Comparison of ENCODE assay signal across 8 cellular contexts in the genomic region with DNA sequence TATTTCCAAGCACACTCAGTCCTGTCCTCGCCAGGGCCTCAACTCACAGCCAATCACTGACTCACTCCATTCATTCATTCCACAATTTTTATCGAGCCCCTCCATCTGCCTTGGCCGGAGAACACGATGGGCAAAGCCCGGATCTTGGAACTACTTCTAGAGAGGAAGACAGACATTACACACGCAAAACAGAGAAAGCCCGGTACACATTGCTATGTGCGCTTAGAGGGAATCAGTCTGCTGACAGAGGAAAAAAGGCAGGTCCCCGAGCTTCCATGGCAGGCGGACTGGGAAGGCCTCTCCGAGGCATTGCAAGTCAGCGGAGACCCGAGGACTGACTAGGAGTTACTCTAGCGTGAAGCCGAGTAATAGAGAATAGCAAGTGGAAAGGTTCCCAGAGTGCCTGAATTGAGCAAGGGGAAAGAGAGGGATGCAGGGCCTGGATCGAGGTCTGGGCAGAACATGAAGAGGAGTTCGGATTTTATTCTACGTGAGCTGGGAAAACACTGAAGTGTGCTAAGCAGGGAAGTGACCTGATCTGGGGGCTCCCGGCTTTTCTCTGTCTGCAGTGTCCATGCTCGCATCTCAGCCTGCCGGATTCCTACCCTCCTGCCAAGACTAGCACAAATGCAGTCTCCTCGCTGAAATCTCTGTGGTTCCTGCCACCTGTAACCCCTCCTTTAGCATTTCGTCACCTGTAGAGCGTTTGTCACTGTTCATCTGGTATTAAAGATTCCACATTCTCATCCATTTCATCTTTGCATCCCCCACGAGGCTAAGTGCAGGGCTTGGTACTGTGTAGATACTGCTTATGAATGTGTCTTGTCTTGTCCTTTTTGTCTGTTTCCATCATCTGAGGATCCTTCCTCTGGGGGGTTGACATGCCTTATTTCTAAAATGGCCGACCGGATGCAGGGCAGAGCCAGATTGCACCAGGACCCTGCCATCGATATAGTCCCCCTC. TPM values are rescaled to one million over a fixed set of nuclear protein-coding genes. Genes with fewer than 3 reads are reported as not detected.
A peak's percentile ranks its signal among the peaks of the same experiment; 100 is the strongest.
DNase-seq lines count a peak whose midpoint lies in the region; ATAC-seq, FAIRE-seq and TF ChIP-seq lines count a peak whose summit lies in the region.

No MANE protein-coding gene starts in this region.

- H2AFZ ChIP-seq in DND-41 (ENCODE audit: low read depth, low read length), result peak overlapping the region; percentile 76

- peak overlapping the region; percentile 79 for H3K4me3 Mint-ChIP-seq in activated T-helper 17 cell treated with anti-CD3 and anti-CD28 coated beads, Interleukin-2, amount 50 U/mL, for 72 hours

- H3K79me2 ChIP-seq in DND-41 (ENCODE audit: insufficient read depth, low read length), result 0 out of 2 replicates have a peak, but pooled peaks cover 2% of the 10 kb centered on the region

- DNase-seq in DND-41 (no peak), heart left ventricle (no peak), pancreas (peak in 2 of 6 donors; percentile 16 to 18), small intestine (no peak)

- H3K36me3 ChIP-seq in DND-41 (ENCODE audit: insufficient read depth, low read length) (no peaks in the 10 kb centered on the region), HUES6 (ENCODE audit: control insufficient read depth, insufficient read depth, low read length) (no peaks in the 10 kb centered on the region), heart left ventricle (no peaks in the 10 kb centered on the region), pancreas (no peaks in the 10 kb centered on the region), small intestine (ENCODE audit: control insufficient read depth in 2 of 2, insufficient read depth in 2 of 2, low read length in 2 of 2) (no peaks in the 10 kb centered on the region)

- H3K27me3 ChIP-seq in DND-41 (ENCODE audit: insufficient read depth, low read length, poor library complexity), result no peaks in the 10 kb centered on the region
- peaks cover 24% of the 10 kb centered on the region for H3K27me3 ChIP-seq in HUES6 (ENCODE audit: control insufficient read depth, insufficient read depth, low read length)
- H3K27me3 ChIP-seq in heart left ventricle, result peaks cover 0 to 15% (median 0%) of the 10 kb centered on the region in 9 donors
- H3K27me3 ChIP-seq in pancreas, result no peaks in the 10 kb centered on the region
- peaks cover 0 to 4% of the 10 kb centered on the region in 2 donors for H3K27me3 ChIP-seq in small intestine (ENCODE audit: control insufficient read depth in 2 of 2, insufficient read depth in 2 of 2, low read length in 2 of 2)

- intact Hi-C loops in heart left ventricle (cut with DNase I) (loop anchor here in 3 of 10 donors (5.0 to 10.0 kb wide), 4 partner anchors 49 to 349 kb away; partner anchors contain the start of genes LEPR (in 2 of the 3), LEPROT (in 2 of the 3) and DNAJC6 (in 1 of the 3)), pancreas (cut with DNase I) (no loop called here)

- H3K9me3 ChIP-seq in DND-41 (ENCODE audit: insufficient read depth, low read length, severe bottlenecking), result no peaks in the 10 kb centered on the region
- no peaks in the 10 kb centered on the region for H3K9me3 ChIP-seq in HUES6 (ENCODE audit: control insufficient read depth, insufficient read depth, low read depth, low read length)
- H3K9me3 ChIP-seq in heart left ventricle, result no peaks in the 10 kb centered on the region
- no peaks in the 10 kb centered on the region for H3K9me3 ChIP-seq in pancreas
- no peaks in the 10 kb centered on the region for H3K9me3 ChIP-seq in small intestine (ENCODE audit: control insufficient read depth, low read depth)

- H3K36me3 Mint-ChIP-seq in activated T-helper 17 cell treated with anti-CD3 and anti-CD28 coated beads, Interleukin-2, amount 50 U/mL, for 72 hours (ENCODE audit: low read depth), result no peaks in the 10 kb centered on the region

- H3K27ac ChIP-seq in DND-41 (ENCODE audit: low read length), result peak overlapping the region; percentile 33
- H3K27ac ChIP-seq in HUES6 (ENCODE audit: low read depth, low read length), result no peak overlapping the region
- H3K27ac ChIP-seq in heart left ventricle, result peak overlapping the region in 8 of 12 donors; percentile 6 to 82 (median 63)
- H3K27ac ChIP-seq in pancreas, result peak overlapping the region in 2 of 4 donors; percentile 44 to 69
- H3K27ac ChIP-seq in small intestine (ENCODE audit: low read depth in 1 of 2, low read length in 1 of 2), result no peak overlapping the region

- no peaks in the 10 kb centered on the region for H4K20me1 ChIP-seq in DND-41 (ENCODE audit: insufficient read depth, low read length)

- FAIRE-seq in pancreas (lab: Jason Lieb, UNC) (no peak), small intestine (lab: Jason Lieb, UNC) (no peak)

- H3K4me1 Mint-ChIP-seq in activated T-helper 17 cell treated with anti-CD3 and anti-CD28 coated beads, Interleukin-2, amount 50 U/mL, for 72 hours, result peaks cover 16% of the 10 kb centered on the region

- WGBS in heart left ventricle, 4 donors, result 22 to 27% (median 24%) methylated on average over 28 of the region's 28 CpGs
- WGBS in pancreas, 2 donors, result 32 to 37% methylated on average over 28 of the region's 28 CpGs
- WGBS in small intestine, 3 donors, result 38 to 46% (median 39%) methylated on average over 28 of the region's 28 CpGs

- H3K9ac ChIP-seq in DND-41 (ENCODE audit: low read depth, low read length) (peak overlapping the region; percentile 85), HUES6 (ENCODE audit: low read length) (peak overlapping the region; percentile 66)

- no peak for TF ChIP-seq CTCF in DND-41 (IDR thresholded peaks at IDR 0.05; ENCODE audit: borderline replicate concordance, extremely low read depth, low read length, poor library complexity, severe bottlenecking)
- no peak for TF ChIP-seq CTCF in heart left ventricle (IDR thresholded peaks at IDR 0.05)
- TF ChIP-seq CTCF in pancreas (IDR thresholded peaks at IDR 0.05), result no peak

- H3K4me1 ChIP-seq in DND-41 (ENCODE audit: insufficient read depth, low read length) (peaks cover 23% of the 10 kb centered on the region), HUES6 (ENCODE audit: control insufficient read depth, insufficient read depth, low read length) (peaks cover 10% of the 10 kb centered on the region), heart left ventricle (peaks cover 0 to 28% (median 10%) of the 10 kb centered on the region in 12 donors), pancreas (peaks cover 0 to 9% (median 0%) of the 10 kb centered on the region in 3 donors), small intestine (ENCODE audit: control insufficient read depth in 2 of 2, insufficient read depth in 1 of 2, low read depth in 1 of 2, low read length in 1 of 2) (peaks cover 0 to 2% of the 10 kb centered on the region in 2 donors)

- ATAC-seq in DND-41 (ENCODE audit: insufficient read depth, low read depth) (no peak), heart left ventricle (peak in 3 of 4 donors; percentile 29 to 50 (median 36)), pancreas (peak; percentile 26 to 39 (median 28)), GM21423 (IDR thresholded peaks at IDR 0.05; ENCODE audit: unreplicated experiment) (no peak), HG02623 (IDR thresholded peaks at IDR 0.05; ENCODE audit: unreplicated experiment) (no peak)
- no peak for ATAC-seq in activated T-helper 17 cell treated with anti-CD3 and anti-CD28 coated beads, Interleukin-2, amount 50 U/mL, for 72 hours (replicated peaks)

- H3K4me3 ChIP-seq in DND-41 (ENCODE audit: low read depth in 1 of 2, low read length in 2 of 2), result peak overlapping the region; percentile 22 to 75; a peak in 3 of 4 replicates
- H3K4me3 ChIP-seq in HUES6 (ENCODE audit: low read depth, low read length), result peak overlapping the region; percentile 85
- peak overlapping the region; percentile 69 to 99 (median 80) for H3K4me3 ChIP-seq in heart left ventricle
- peak overlapping the region; percentile 75 to 93 (median 78) for H3K4me3 ChIP-seq in pancreas
- peak overlapping the region in 1 of 2 donors; percentile 72 for H3K4me3 ChIP-seq in small intestine (ENCODE audit: low read depth in 1 of 2, low read length in 2 of 2)

- H3K9me3 Mint-ChIP-seq in activated T-helper 17 cell treated with anti-CD3 and anti-CD28 coated beads, Interleukin-2, amount 50 U/mL, for 72 hours, result no peaks in the 10 kb centered on the region

- H3K4me2 ChIP-seq in DND-41 (ENCODE audit: insufficient read depth, low read length), result peak overlapping the region; percentile 87

- peak overlapping the region; percentile 10 for H3K27ac Mint-ChIP-seq in activated T-helper 17 cell treated with anti-CD3 and anti-CD28 coated beads, Interleukin-2, amount 50 U/mL, for 72 hours

- peaks cover 5% of the 10 kb centered on the region for H3K27me3 Mint-ChIP-seq in activated T-helper 17 cell treated with anti-CD3 and anti-CD28 coated beads, Interleukin-2, amount 50 U/mL, for 72 hours

- no peak for TF ChIP-seq POLR2A in heart left ventricle (IDR thresholded peaks at IDR 0.05)

RNA-seq across cellular contexts. Expression of gene DNAJC6, which starts 54.0 kb away (rescaled TPM):
- total RNA-seq in activated T-helper 17 cell treated with anti-CD3 and anti-CD28 coated beads, Interleukin-2, amount 50 U/mL, for 72 hours, result 10 to 100 TPM in 1 of 2 donors, 1 to 10 TPM in 1; 6.0 to 10.4 TPM
- total RNA-seq in heart left ventricle, result 10 to 100 TPM in 4 of 9 donors, 1 to 10 TPM in 5; 7.6 to 14.1 (median 10.0) TPM
- polyA plus RNA-seq in heart left ventricle, result 1 to 10 TPM in 1 of 2 donors, under 1 TPM in 1; 0.50 to 5.6 TPM
- 1 to 10 TPM in 5 of 6 donors, under 1 TPM in 1; 0.88 to 2.8 (median 1.9) TPM for total RNA-seq in pancreas
- 1 to 10 TPM in 1 of 2 donors, under 1 TPM in 1; 0.46 to 4.3 TPM for polyA plus RNA-seq in pancreas
- 1 to 10 TPM in 1 of 3 donors, under 1 TPM in 2; 0.22 to 2.5 (median 0.27) TPM for polyA plus RNA-seq in small intestine

Comparison
In these comparisons a context has a peak if more than half of its experiments do, and no peak if none do; other contexts are left out.
1. ATAC-seq: peak in heart left ventricle (3 of 4) and pancreas (4 of 4); none in DND-41 (single experiment), activated T-helper 17 cell treated with anti-CD3 and anti-CD28 coated beads, Interleukin-2, amount 50 U/mL, for 72 hours (single experiment), GM21423 (single experiment) and HG02623 (single experiment).
2. H3K27ac ChIP-seq: peak in DND-41 (single experiment) and heart left ventricle (8 of 12); none in HUES6 (single experiment) and small intestine (0 of 2).